18 cellular contexts compared by ENCODE assay signal in the genomic region with DNA sequence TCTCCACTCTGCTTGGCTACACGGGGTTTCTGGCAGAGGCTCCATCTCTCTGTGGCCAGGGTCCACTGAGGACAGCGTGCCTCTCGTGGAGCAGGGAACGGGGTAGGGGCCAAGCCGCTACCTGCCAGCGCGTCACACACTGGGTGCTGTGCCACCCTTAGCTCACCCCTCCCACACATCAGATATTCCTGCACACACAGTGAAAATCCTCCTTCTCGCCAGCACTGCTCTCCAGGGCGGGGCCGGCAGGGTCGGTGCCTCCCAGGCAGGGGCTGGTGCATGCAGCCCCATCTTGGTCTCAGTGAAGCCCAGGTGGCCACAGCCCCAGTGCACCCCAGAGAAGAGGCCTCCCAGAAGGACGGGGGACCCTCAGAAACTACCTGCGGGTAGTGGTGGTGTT.
"Had no signal": no experiment of that assay in that cellular context is flagged by ENCODE, and none has a peak within 500 bp of the region (broad histone marks: within the 10 kb centered on the region; RNA-seq: fewer than 3 reads in every experiment).

No MANE protein-coding gene starts in this region.

- DNase-seq: activated CD4-positive, alpha-beta memory T cell treated with anti-CD3 and anti-CD28 coated beads for 36 hours; activated naive CD8-positive, alpha-beta T cell treated with anti-CD3 and anti-CD28 coated beads, Interleukin-2, amount 50 U/mL, for 24 hours; activated T-cell treated with anti-CD3 and anti-CD28 coated beads for 4 hours; brain microvascular endothelial cell; central memory CD4-positive, alpha-beta T cell; colonic mucosa; kidney glomerular epithelial cell; left ventricle myocardium inferior; mammary epithelial cell; stimulated activated CD4-positive, alpha-beta T cell treated with anti-CD3 and anti-CD28 coated beads, Interleukin-12 subunit alpha, Interleukin-12 subunit beta, amount 100 ng/mL, for 4 hours; stimulated activated CD4-positive, alpha-beta T cell treated with anti-CD3 and anti-CD28 coated beads, Interleukin-1b, Interleukin-23, amount 100 ng/mL, for 48 hours; stimulated activated CD8-positive, alpha-beta memory T cell treated with anti-CD3 and anti-CD28 coated beads, Interleukin-4, amount 100 ng/mL, for 48 hours; stimulated activated naive CD4-positive, alpha-beta T cell treated with Interleukin-2 at 50 U/mL for 16 hours; upper lobe of left lung had no signal

- H3K27ac ChIP-seq: brain microvascular endothelial cell, colonic mucosa, left ventricle myocardium inferior, prostate gland, suprapubic skin, upper lobe of left lung had no signal

- H3K9me3 ChIP-seq: colonic mucosa, left ventricle myocardium inferior, prostate gland, right atrium auricular region, suprapubic skin, upper lobe of left lung had no signal

- H3K27ac Mint-ChIP-seq: activated CD4-positive, alpha-beta memory T cell treated with anti-CD3 and anti-CD28 coated beads for 36 hours; activated naive CD8-positive, alpha-beta T cell treated with anti-CD3 and anti-CD28 coated beads, Interleukin-2, amount 50 U/mL, for 24 hours had no signal

- H3K9me3 Mint-ChIP-seq: activated CD4-positive, alpha-beta memory T cell treated with anti-CD3 and anti-CD28 coated beads for 36 hours; activated naive CD8-positive, alpha-beta T cell treated with anti-CD3 and anti-CD28 coated beads, Interleukin-2, amount 50 U/mL, for 24 hours; neural crest cell had no signal

- H3K36me3 Mint-ChIP-seq: activated CD4-positive, alpha-beta memory T cell treated with anti-CD3 and anti-CD28 coated beads for 36 hours had no signal

- ATAC-seq: activated naive CD8-positive, alpha-beta T cell treated with anti-CD3 and anti-CD28 coated beads, Interleukin-2, amount 50 U/mL, for 24 hours had no signal

- H3K4me3 ChIP-seq: colonic mucosa, left ventricle myocardium inferior, prostate gland, right atrium auricular region, suprapubic skin, upper lobe of left lung had no signal

- H3K36me3 ChIP-seq: brain microvascular endothelial cell, colonic mucosa, left ventricle myocardium inferior, prostate gland, right atrium auricular region had no signal

- H3K4me1 ChIP-seq: colonic mucosa, prostate gland had no signal

- H3K27me3 ChIP-seq: brain microvascular endothelial cell, colonic mucosa, right atrium auricular region, suprapubic skin, upper lobe of left lung had no signal
